8 cellular contexts compared by ENCODE assay signal in genomic region chr19:55368701-55369563, GRCh38. TPM values are rescaled to one million over a fixed set of nuclear protein-coding genes. Genes with fewer than 3 reads are reported as not detected.
DNase-seq lines count a peak whose midpoint lies in the region; ATAC-seq, FAIRE-seq and TF ChIP-seq lines count a peak whose summit lies in the region.

No MANE protein-coding gene starts in this region.

- no peaks in the 10 kb centered on the region for H4K20me1 ChIP-seq in MM.1S (ENCODE audit: insufficient read depth, low read length)

- no peak overlapping the region for H2AFZ ChIP-seq in MM.1S (ENCODE audit: low read length)

- no peak overlapping the region for H3K9ac ChIP-seq in MM.1S (ENCODE audit: low read length)

- no peak for TF ChIP-seq CTCF in MM.1S (IDR thresholded peaks at IDR 0.05; ENCODE audit: low read length)
- TF ChIP-seq CTCF in nephron progenitor cell (IDR thresholded peaks at IDR 0.05), result no peak

- no peak for FAIRE-seq in RCC 7860 (lab: Jason Lieb, UNC)

- H3K4me1 ChIP-seq in MM.1S (ENCODE audit: low read length), result no peaks in the 10 kb centered on the region

- H3K79me2 ChIP-seq in MM.1S (ENCODE audit: low read length), result no peaks in the 10 kb centered on the region

- H3K27me3 ChIP-seq in MM.1S (replicated peaks; ENCODE audit: insufficient read depth, low read length), result peaks cover 84% of the 10 kb centered on the region

- H3K36me3 Mint-ChIP-seq in effector memory CD8-positive, alpha-beta T cell (ENCODE audit: insufficient read depth), result no peaks in the 10 kb centered on the region
- H3K36me3 Mint-ChIP-seq in nephron progenitor cell (ENCODE audit: low read depth), result no peaks in the 10 kb centered on the region

- no peak overlapping the region for H3K4me3 ChIP-seq in MM.1S (ENCODE audit: low read length)

- H3K9me3 ChIP-seq in MM.1S (replicated peaks; ENCODE audit: insufficient read depth, low read length), result no peaks in the 10 kb centered on the region

- no peaks in the 10 kb centered on the region for H3K9me2 ChIP-seq in MM.1S (replicated peaks; ENCODE audit: insufficient read depth, low read length)

- H3K4me3 Mint-ChIP-seq in effector memory CD8-positive, alpha-beta T cell, result peak overlapping the region; percentile 38 to 61
- H3K4me3 Mint-ChIP-seq in nephron progenitor cell, result no peak overlapping the region

- peak overlapping the region; percentile 39; the same call in 1 of the 2 replicates for H3K4me2 ChIP-seq in MM.1S (ENCODE audit: low read depth, low read length)

- no peak overlapping the region for H3K27ac ChIP-seq in MM.1S (ENCODE audit: low read length)
- H3K27ac ChIP-seq in caudate nucleus (ENCODE audit: low read depth, low read length), result no peak overlapping the region

- H3F3A ChIP-seq in MM.1S (ENCODE audit: insufficient read depth, low read length), result no peaks in the 10 kb centered on the region

- peak; percentile 54 for ATAC-seq in effector memory CD8-positive, alpha-beta T cell (replicated peaks)
- ATAC-seq in HG02798 (IDR thresholded peaks at IDR 0.05; ENCODE audit: poor library complexity, unreplicated experiment), result no peak

- no peak overlapping the region for H3K27ac Mint-ChIP-seq in effector memory CD8-positive, alpha-beta T cell
- no peak overlapping the region for H3K27ac Mint-ChIP-seq in nephron progenitor cell

- in situ Hi-C loops in G401 (cut with HindIII; ENCODE audit: low sequenced_read_pairs), result no loop called here

- peak; percentile 74 for DNase-seq in EH (ENCODE audit: low read depth)
- no peak for DNase-seq in MM.1S
- DNase-seq in effector memory CD8-positive, alpha-beta T cell, result no peak
- DNase-seq in nephron progenitor cell, result peak; percentile 45
- DNase-seq in G401 (ENCODE audit: low spot score), result no peak
- no peak for DNase-seq in RCC 7860 (ENCODE audit: low spot score)
- no peak for DNase-seq in caudate nucleus (lab: John Stamatoyannopoulos, UW)

- H3K4me1 Mint-ChIP-seq in effector memory CD8-positive, alpha-beta T cell (ENCODE audit: low read depth in 2 of 2), result peaks cover 5 to 8% of the 10 kb centered on the region in 2 donors
- peaks cover 33% of the 10 kb centered on the region for H3K4me1 Mint-ChIP-seq in nephron progenitor cell

- no peaks in the 10 kb centered on the region for H3K36me3 ChIP-seq in MM.1S (replicated peaks; ENCODE audit: insufficient read depth, low read length)

- H3K9me3 Mint-ChIP-seq in effector memory CD8-positive, alpha-beta T cell, result no peaks in the 10 kb centered on the region
- no peaks in the 10 kb centered on the region for H3K9me3 Mint-ChIP-seq in nephron progenitor cell

- peaks cover 51 to 72% of the 10 kb centered on the region in 2 donors for H3K27me3 Mint-ChIP-seq in effector memory CD8-positive, alpha-beta T cell
- peaks cover 40% of the 10 kb centered on the region for H3K27me3 Mint-ChIP-seq in nephron progenitor cell (ENCODE audit: low read depth, poor library complexity)

RNA-seq across cellular contexts. Expression of gene IL11, which starts 1.3 kb away (rescaled TPM):
- total RNA-seq in G401 (2014; rRNA removed; shearing (Covaris generic)), result 6.5 and 8.4 TPM in 2 replicates

RNA-seq across cellular contexts. Expression of gene GARIN5B, which starts 5.9 kb away (rescaled TPM):
- total RNA-seq in G401 (2014; rRNA removed; shearing (Covaris generic)), result not detected in 2 replicates

RNA-seq across cellular contexts. Expression of gene TMEM190, which starts 7.7 kb away (rescaled TPM):
- 4.0 and 14.0 TPM in 2 replicates for total RNA-seq in G401 (2014; rRNA removed; shearing (Covaris generic))

RNA-seq across cellular contexts. Expression of gene COX6B2, which starts 14.4 kb away (rescaled TPM):
- 5.8 TPM in 2 replicates for total RNA-seq in G401 (2014; rRNA removed; shearing (Covaris generic))

RNA-seq across cellular contexts. Expression of gene TMEM238, which starts 15.2 kb away (rescaled TPM):
- 0.55 TPM in 1 of 2 replicates, not detected in the other for total RNA-seq in G401 (2014; rRNA removed; shearing (Covaris generic))

Comparison
In these comparisons a context has a peak if more than half of its experiments do, and no peak if none do; other contexts are left out.
1. DNase-seq: peak in EH (single experiment) and nephron progenitor cell (single experiment); none in MM.1S (single experiment), effector memory CD8-positive, alpha-beta T cell (0 of 3), G401 (single experiment), RCC 7860 (single experiment) and caudate nucleus (0 of 61).